Comparison of ENCODE assay signal across 10 cellular contexts in the genomic region with DNA sequence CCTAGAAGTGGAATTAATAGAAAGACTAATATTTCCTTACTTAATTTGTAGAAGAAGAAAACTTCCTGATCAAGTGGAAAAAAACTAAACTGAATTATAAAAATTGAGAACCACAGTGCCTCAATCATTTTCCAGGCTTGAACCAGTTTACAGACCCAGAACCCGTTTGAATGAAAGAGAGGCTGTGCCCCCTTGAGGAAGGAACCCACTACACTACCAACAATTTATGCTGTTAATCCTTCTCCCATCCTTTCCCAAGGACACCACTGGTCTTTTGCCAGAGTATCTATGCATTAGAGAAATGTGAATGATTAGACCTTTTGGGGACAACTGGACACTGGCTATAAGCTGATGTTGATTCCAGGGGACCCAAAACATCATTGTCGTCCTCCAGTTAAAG.
"Had no signal": no experiment of that assay in that cellular context is flagged by ENCODE, and none has a peak within 500 bp of the region (broad histone marks: within the 10 kb centered on the region; RNA-seq: fewer than 3 reads in every experiment).

No MANE protein-coding gene starts in this region.

- H3K4me1 ChIP-seq: HAP-1 had no signal

- H3K36me3 ChIP-seq: HAP-1 had no signal

- H3K27me3 Mint-ChIP-seq: IgD-negative memory B cell had no signal

- H3K4me3 ChIP-seq: GM23248, HAP-1 had no signal

- H3K27ac Mint-ChIP-seq: HFFc6, IgD-negative memory B cell had no signal

- H3K4me1 Mint-ChIP-seq: IgD-negative memory B cell had no signal

- H3K36me3 Mint-ChIP-seq: IgD-negative memory B cell had no signal

- H3K9ac ChIP-seq: GM23248 had no signal

- H3K27ac ChIP-seq: GM23248, HL-60 had no signal

- H3K9me3 ChIP-seq: HAP-1 had no signal

- H3K4me3 Mint-ChIP-seq: HFFc6 had no signal

- H2AFZ ChIP-seq: GM23248 had no signal

- DNase-seq: GM23248, GOT3, HFFc6, KBM-7 had no signal

- ATAC-seq: HCT116, HepG2 had no signal

- FAIRE-seq: H54, HepG2 had no signal
